23 cellular contexts compared by ENCODE assay signal in genomic region chr12:2697057-2697456, GRCh38.
"Had no signal": no experiment of that assay in that cellular context is flagged by ENCODE, and none has a peak within 500 bp of the region (broad histone marks: within the 10 kb centered on the region; RNA-seq: fewer than 3 reads in every experiment).

No MANE protein-coding gene starts in this region.

- H3K9me3 ChIP-seq: ascending aorta, esophagus squamous epithelium, left lung, mucosa of descending colon, right lobe of liver, testis, uterus had no signal

- H3K36me3 ChIP-seq: ascending aorta, esophagus squamous epithelium, left lung, right lobe of liver, uterus had no signal

- ATAC-seq: activated CD8-positive, alpha-beta T cell treated with anti-CD3 and anti-CD28 coated beads for 36 hours; left lung; mucosa of descending colon; natural killer cell treated with Interleukin-12 subunit alpha and Interleukin-12 subunit beta and Interleukin-15 and Interleukin-18, amount 100 ng/mL, for 72 hours; right lobe of liver; stimulated activated naive CD8-positive, alpha-beta T cell treated with anti-CD3 and anti-CD28 coated beads, Interleukin-15, Interleukin-2, amounts not matched to agents 100 U/mL and 50 U/mL, for 24 hours; WTC11 had no signal

- H3K4me3 ChIP-seq: ascending aorta, esophagus squamous epithelium, heart right ventricle, left lung, lung, mucosa of descending colon, right lobe of liver, testis, uterus had no signal

- H3K4me1 ChIP-seq: ascending aorta, right lobe of liver, testis, uterus had no signal

- H3K27ac ChIP-seq: ascending aorta, esophagus squamous epithelium, heart right ventricle, left lung, right lobe of liver, testis, uterus had no signal

- H3K27me3 ChIP-seq: ascending aorta, right lobe of liver, testis, uterus had no signal

- DNase-seq: activated CD4-positive, alpha-beta T cell treated with anti-CD3 and anti-CD28 coated beads for 1 hour; activated CD4-positive, alpha-beta T cell treated with anti-CD3 and anti-CD28 coated beads, Interleukin-2, amount 50 U/mL, for 1 hour; activated CD8-positive, alpha-beta T cell treated with anti-CD3 and anti-CD28 coated beads for 36 hours; activated naive CD4-positive, alpha-beta T cell treated with anti-CD3 and anti-CD28 coated beads, Interleukin-2, amount 10 ng/mL, durations not matched to agents 7 days and 5 days; activated naive CD8-positive, alpha-beta T cell treated with anti-CD3 and anti-CD28 coated beads, Interleukin-2, amount 10 ng/mL, durations not matched to agents 7 days and 5 days; activated T-cell treated with anti-CD3 and anti-CD28 coated beads, Interleukin-2, amount 50 U/mL, for 48 hours; caudate nucleus; esophagus squamous epithelium; foreskin melanocyte; heart right ventricle; left lung; mucosa of descending colon; right lobe of liver; stimulated activated CD4-positive, alpha-beta T cell treated with anti-CD3 and anti-CD28 coated beads, Interleukin-2, amount 100 ng/mL, for 48 hours; stimulated activated naive CD8-positive, alpha-beta T cell treated with anti-CD3 and anti-CD28 coated beads, Interleukin-15, Interleukin-2, amounts not matched to agents 100 U/mL and 50 U/mL, for 24 hours; T-helper 2 cell; testis; trophoblast cell; uterus had no signal
